ENCODE assay signal across 17 cellular contexts in the genomic region with DNA sequence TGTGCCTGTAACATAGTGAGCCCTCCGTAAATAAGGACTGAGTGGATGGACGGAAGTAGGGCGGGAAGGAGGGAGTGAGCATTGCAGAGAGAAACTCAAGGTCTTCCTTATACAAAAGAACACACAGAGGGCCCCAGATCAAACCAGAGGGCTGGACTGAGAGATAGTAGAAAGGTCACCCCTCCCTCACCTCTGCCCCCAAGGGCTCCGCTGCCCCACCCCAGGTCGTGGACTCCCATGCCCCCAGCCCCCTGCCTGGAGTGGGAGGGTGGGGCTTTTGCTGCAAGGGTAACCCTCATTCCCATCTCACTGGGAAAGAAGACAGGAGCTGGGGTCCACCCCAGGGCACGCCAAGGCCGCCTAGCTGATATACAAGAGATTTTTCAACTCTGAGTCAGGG.
A peak's percentile ranks its signal among the peaks of the same experiment; 100 is the strongest.
DNase-seq lines count a peak whose midpoint lies in the region; ATAC-seq, FAIRE-seq and TF ChIP-seq lines count a peak whose summit lies in the region.
"Had no signal": no experiment of that assay in that cellular context is flagged by ENCODE, and none has a peak within 500 bp of the region (broad histone marks: within the 10 kb centered on the region; RNA-seq: fewer than 3 reads in every experiment).

No MANE protein-coding gene starts in this region.

- H3K36me3 Mint-ChIP-seq in neural crest cell (ENCODE audit: low read depth): no peaks in the 10 kb centered on the region

- H3K27ac ChIP-seq in right atrium auricular region (no peak overlapping the region), psoas muscle (peak overlapping the region; percentile 97), kidney (ENCODE audit: low read depth in 2 of 2, low read length in 2 of 2) (no peak overlapping the region)
- H3K27ac ChIP-seq: 22Rv1, A549, C4-2B had no signal

- H3K4me3 Mint-ChIP-seq in neural crest cell: peak overlapping the region; percentile 74
- H3K4me3 Mint-ChIP-seq: CD4-positive, alpha-beta T cell; H9 had no signal

- 92 to 95% (median 93%) methylated on average over 5 to 7 of the region's 7 CpGs for WGBS in psoas muscle, 3 donors

- no peaks in the 10 kb centered on the region for H3K36me3 ChIP-seq in right atrium auricular region
- H3K36me3 ChIP-seq in psoas muscle (ENCODE audit: insufficient read depth in 1 of 2, low read depth in 1 of 2): no peaks in the 10 kb centered on the region
- H3K36me3 ChIP-seq in kidney (ENCODE audit: control insufficient read depth in 1 of 2, insufficient read depth in 2 of 2, low read length in 2 of 2): no peaks in the 10 kb centered on the region

- H3K4me3 ChIP-seq in right atrium auricular region: no peak overlapping the region
- H3K4me3 ChIP-seq in psoas muscle: no peak overlapping the region
- no peak overlapping the region for H3K4me3 ChIP-seq in kidney (ENCODE audit: low read length in 2 of 2)
- H3K4me3 ChIP-seq: A549 had no signal

- no peak for ATAC-seq in psoas muscle
- ATAC-seq: A549 had no signal

- H3K4me1 ChIP-seq in right atrium auricular region (peaks cover 0 to 14% of the 10 kb centered on the region in 2 donors), psoas muscle (peaks cover 32% of the 10 kb centered on the region), kidney (ENCODE audit: control insufficient read depth in 1 of 2, insufficient read depth in 1 of 2, low read depth in 1 of 2, low read length in 2 of 2) (no peaks in the 10 kb centered on the region)
- H3K4me1 ChIP-seq: A549 had no signal

- H3K27me3 Mint-ChIP-seq in neural crest cell (ENCODE audit: low read depth): peaks cover 13% of the 10 kb centered on the region

- peaks cover 7% of the 10 kb centered on the region for H3K9me3 Mint-ChIP-seq in neural crest cell
- H3K9me3 Mint-ChIP-seq: CD4-positive, alpha-beta T cell; H9 had no signal

- H3K9ac ChIP-seq in kidney (ENCODE audit: low read length in 2 of 2): no peak overlapping the region

- no peak overlapping the region for H3K27ac Mint-ChIP-seq in neural crest cell (ENCODE audit: unreplicated experiment)
- H3K27ac Mint-ChIP-seq: CD4-positive, alpha-beta T cell; H9 had no signal

- H3K9me3 ChIP-seq in right atrium auricular region: no peaks in the 10 kb centered on the region
- H3K9me3 ChIP-seq in psoas muscle: no peaks in the 10 kb centered on the region
- no peaks in the 10 kb centered on the region for H3K9me3 ChIP-seq in kidney (ENCODE audit: control insufficient read depth in 1 of 2, low read length in 2 of 2)
- H3K9me3 ChIP-seq: A549 had no signal

- no peak for FAIRE-seq in kidney (lab: Jason Lieb, UNC)
- FAIRE-seq: A549 had no signal

- TF ChIP-seq CTCF in right atrium auricular region (IDR thresholded peaks at IDR 0.05) (no peak), neural crest cell (conservative IDR thresholded peaks at IDR 0.05) (no peak), psoas muscle (IDR thresholded peaks at IDR 0.05) (no peak), kidney (IDR thresholded peaks at IDR 0.05; ENCODE audit: borderline replicate concordance, extremely low read depth, insufficient read depth) (no peak)

- DNase-seq in cardiac septum (ENCODE audit: low spot score) (peak; percentile 29), right atrium auricular region (ENCODE audit: low spot score) (no peak), neural crest cell (ENCODE audit: low read depth, low spot score) (no peak), psoas muscle (no peak), kidney (no peak), GM03348 (ENCODE audit: low spot score) (no peak)
- DNase-seq in activated CD4-positive, alpha-beta T cell treated with anti-CD3 and anti-CD28 coated beads for 4 hours: no peak
- DNase-seq: AML-193; CD4-positive, alpha-beta T cell; DMS153; DMS79; GDM1; GOT3; H9 had no signal

- peaks cover 53% of the 10 kb centered on the region for H3K4me1 Mint-ChIP-seq in neural crest cell

- H3K27me3 ChIP-seq in right atrium auricular region: no peaks in the 10 kb centered on the region
- no peaks in the 10 kb centered on the region for H3K27me3 ChIP-seq in psoas muscle (ENCODE audit: insufficient read depth in 3 of 3, low read length in 2 of 3)

- intact Hi-C loops in cardiac septum (cut with DNase I) (no loop called here), psoas muscle (cut with DNase I) (no loop called here), kidney (cut with DNase I) (no loop called here)
